Comparison of ENCODE assay signal across 15 cellular contexts in the genomic region with DNA sequence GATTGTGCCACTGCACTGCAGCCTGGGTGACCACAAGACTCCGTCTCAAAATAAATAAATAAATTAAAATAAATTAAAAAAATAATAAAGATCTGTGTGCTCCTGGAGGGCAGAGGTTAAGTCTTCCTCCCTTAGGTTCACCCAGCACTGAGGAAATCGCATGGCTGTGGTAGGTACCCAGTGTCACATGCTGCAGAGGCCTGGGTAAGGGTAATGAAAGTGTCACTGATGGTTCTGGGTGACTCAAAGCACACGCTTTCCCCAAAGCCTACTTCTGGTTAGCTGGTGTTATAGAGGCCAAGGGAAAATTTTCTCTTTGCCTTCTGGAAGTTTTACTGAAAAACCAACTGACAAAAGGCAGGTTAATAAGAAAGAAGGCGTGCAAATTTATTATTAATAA.
A peak's percentile ranks its signal among the peaks of the same experiment; 100 is the strongest.
DNase-seq lines count a peak whose midpoint lies in the region; ATAC-seq and TF ChIP-seq lines count a peak whose summit lies in the region.
"Had no signal": no experiment of that assay in that cellular context is flagged by ENCODE, and none has a peak within 500 bp of the region (broad histone marks: within the 10 kb centered on the region; RNA-seq: fewer than 3 reads in every experiment).

No MANE protein-coding gene starts in this region.

- H3K9me3 ChIP-seq in PC-3 (ENCODE audit: low read length) = no peaks in the 10 kb centered on the region

- no peak overlapping the region for H3K4me2 ChIP-seq in PC-3 (ENCODE audit: low read length)
- H3K4me2 ChIP-seq: GM23338 had no signal

- H3K9me2 ChIP-seq in PC-3 (replicated peaks; ENCODE audit: low read length) = no peaks in the 10 kb centered on the region

- POLR2A ChIA-PET in activated CD4-positive, alpha-beta memory T cell treated with anti-CD3 and anti-CD28 coated beads for 36 hours (lab: Charles Lee) = interaction anchor here (0.7 kb wide), 1 partner anchor 20 kb away, joined by 5 read pairs; no protein-coding TSS in a partner anchor
- POLR2A ChIA-PET in activated CD4-positive, alpha-beta memory T cell treated with anti-CD3 and anti-CD28 coated beads, Interleukin-2, amount 10 ng/mL, durations not matched to agents 7 days and 5 days (lab: Charles Lee) = no interaction called here
- POLR2A ChIA-PET in PC-3 (lab: Charles Lee; ENCODE audit: unreplicated experiment) = no interaction called here

- in situ Hi-C loops in ACHN (cut with HindIII; ENCODE audit: low pct_ligation_motif_present, low pct_unique_long_range_greater_than_20kb, low sequenced_read_pairs) = no loop called here

- no peak overlapping the region for H3K4me3 ChIP-seq in PC-3 (ENCODE audit: low read length)
- H3K4me3 ChIP-seq: GM23338 had no signal

- no peak for TF ChIP-seq CTCF in PC-3 (conservative IDR thresholded peaks at IDR 0.05; ENCODE audit: low read depth, low read length)

- intact Hi-C loops in activated CD4-positive, alpha-beta memory T cell treated with anti-CD3 and anti-CD28 coated beads for 36 hours (cut with micrococcal nuclease) = no loop called here
- intact Hi-C loops in PC-3 (cut with micrococcal nuclease) = no loop called here

- no peak overlapping the region for H3K4me3 Mint-ChIP-seq in activated CD4-positive, alpha-beta memory T cell treated with anti-CD3 and anti-CD28 coated beads for 36 hours
- no peak overlapping the region for H3K4me3 Mint-ChIP-seq in activated CD4-positive, alpha-beta memory T cell treated with anti-CD3 and anti-CD28 coated beads, Interleukin-2, amount 10 ng/mL, durations not matched to agents 7 days and 5 days
- H3K4me3 Mint-ChIP-seq in effector memory CD8-positive, alpha-beta T cell = no peak overlapping the region
- no peak overlapping the region for H3K4me3 Mint-ChIP-seq in stimulated activated effector memory CD8-positive, alpha-beta T cell treated with anti-CD3 and anti-CD28 coated beads, Interleukin-12 subunit alpha, Interleukin-12 subunit beta, amount 100 ng/mL, for 72 hours
- H3K4me3 Mint-ChIP-seq: B cell; CD4-positive, alpha-beta T cell; GM23338 had no signal

- H3K27me3 Mint-ChIP-seq in activated CD4-positive, alpha-beta memory T cell treated with anti-CD3 and anti-CD28 coated beads for 36 hours = no peaks in the 10 kb centered on the region
- H3K27me3 Mint-ChIP-seq in activated CD4-positive, alpha-beta memory T cell treated with anti-CD3 and anti-CD28 coated beads, Interleukin-2, amount 10 ng/mL, durations not matched to agents 7 days and 5 days = no peaks in the 10 kb centered on the region
- no peaks in the 10 kb centered on the region for H3K27me3 Mint-ChIP-seq in effector memory CD8-positive, alpha-beta T cell
- H3K27me3 Mint-ChIP-seq: CD4-positive, alpha-beta T cell had no signal

- no peak overlapping the region for H3K27ac Mint-ChIP-seq in activated CD4-positive, alpha-beta memory T cell treated with anti-CD3 and anti-CD28 coated beads for 36 hours
- H3K27ac Mint-ChIP-seq in activated CD4-positive, alpha-beta memory T cell treated with anti-CD3 and anti-CD28 coated beads, Interleukin-2, amount 10 ng/mL, durations not matched to agents 7 days and 5 days = no peak overlapping the region
- H3K27ac Mint-ChIP-seq in effector memory CD8-positive, alpha-beta T cell = no peak overlapping the region
- no peak overlapping the region for H3K27ac Mint-ChIP-seq in stimulated activated effector memory CD8-positive, alpha-beta T cell treated with anti-CD3 and anti-CD28 coated beads, Interleukin-12 subunit alpha, Interleukin-12 subunit beta, amount 100 ng/mL, for 72 hours
- H3K27ac Mint-ChIP-seq: B cell; CD4-positive, alpha-beta T cell; GM23338 had no signal

- H3K36me3 ChIP-seq in PC-3 (ENCODE audit: low read depth, low read length) = no peaks in the 10 kb centered on the region

- peak; percentile 45; the same call in 1 of the 2 replicates for ATAC-seq in PC-3
- peak; percentile 77 for ATAC-seq in effector memory CD8-positive, alpha-beta T cell (replicated peaks)
- peak; percentile 98 for ATAC-seq in stimulated activated effector memory CD8-positive, alpha-beta T cell treated with anti-CD3 and anti-CD28 coated beads, Interleukin-12 subunit alpha, Interleukin-12 subunit beta, amount 100 ng/mL, for 72 hours
- ATAC-seq: GM23338 had no signal

- no peak overlapping the region for H2AFZ ChIP-seq in PC-3 (ENCODE audit: low read length)

- H3F3A ChIP-seq in PC-3 (ENCODE audit: low read length, unreplicated experiment) = no peaks in the 10 kb centered on the region

- H4K20me1 ChIP-seq in PC-3 (ENCODE audit: low read length) = no peaks in the 10 kb centered on the region

- H3K79me2 ChIP-seq in PC-3 (ENCODE audit: low read length) = no peaks in the 10 kb centered on the region

- no peak overlapping the region for H3K9ac ChIP-seq in PC-3 (ENCODE audit: low read length)

- no TSS peak for BruUV-seq in PC-3 (replicated peaks; lab: Mats Ljungman, UMichigan)

- no peaks in the 10 kb centered on the region for H3K4me1 ChIP-seq in PC-3 (ENCODE audit: insufficient read depth, low read length)

- H3K9me3 Mint-ChIP-seq in activated CD4-positive, alpha-beta memory T cell treated with anti-CD3 and anti-CD28 coated beads for 36 hours = no peaks in the 10 kb centered on the region
- H3K9me3 Mint-ChIP-seq in activated CD4-positive, alpha-beta memory T cell treated with anti-CD3 and anti-CD28 coated beads, Interleukin-2, amount 10 ng/mL, durations not matched to agents 7 days and 5 days = no peaks in the 10 kb centered on the region
- no peaks in the 10 kb centered on the region for H3K9me3 Mint-ChIP-seq in effector memory CD8-positive, alpha-beta T cell
- no peaks in the 10 kb centered on the region for H3K9me3 Mint-ChIP-seq in stimulated activated effector memory CD8-positive, alpha-beta T cell treated with anti-CD3 and anti-CD28 coated beads, Interleukin-12 subunit alpha, Interleukin-12 subunit beta, amount 100 ng/mL, for 72 hours
- H3K9me3 Mint-ChIP-seq: CD4-positive, alpha-beta T cell had no signal

- no peaks in the 10 kb centered on the region for H3K27me3 ChIP-seq in PC-3 (ENCODE audit: low read length)

- DNase-seq in activated CD4-positive, alpha-beta memory T cell treated with anti-CD3 and anti-CD28 coated beads for 36 hours = peak; percentile 35
- no peak for DNase-seq in activated CD4-positive, alpha-beta memory T cell treated with anti-CD3 and anti-CD28 coated beads, Interleukin-2, amount 10 ng/mL, durations not matched to agents 7 days and 5 days
- no peak for DNase-seq in PC-3
- DNase-seq in effector memory CD8-positive, alpha-beta T cell = peak in 1 of 3 experiments; percentile 3
- no peak for DNase-seq in stimulated activated effector memory CD8-positive, alpha-beta T cell treated with anti-CD3 and anti-CD28 coated beads, Interleukin-12 subunit alpha, Interleukin-12 subunit beta, amount 100 ng/mL, for 72 hours (ENCODE audit: low spot score in 2 of 2)
- no peak for DNase-seq in NCI-H226
- DNase-seq in ACHN = no peak
- DNase-seq in superior temporal gyrus (ENCODE audit: extremely low spot score) = no peak
- DNase-seq: C1 segment of cervical spinal cord; Calu3; CD4-positive, alpha-beta T cell; DMS 273 treated with DMSO at 0.1 percent for 48 hours; H7 had no signal

- H3K4me1 Mint-ChIP-seq in activated CD4-positive, alpha-beta memory T cell treated with anti-CD3 and anti-CD28 coated beads for 36 hours (ENCODE audit: low read depth) = peaks cover 18% of the 10 kb centered on the region
- peaks cover 18% of the 10 kb centered on the region for H3K4me1 Mint-ChIP-seq in activated CD4-positive, alpha-beta memory T cell treated with anti-CD3 and anti-CD28 coated beads, Interleukin-2, amount 10 ng/mL, durations not matched to agents 7 days and 5 days
- H3K4me1 Mint-ChIP-seq in effector memory CD8-positive, alpha-beta T cell (ENCODE audit: low read depth in 2 of 2) = peaks cover 11 to 18% of the 10 kb centered on the region in 2 donors
- peaks cover 29% of the 10 kb centered on the region for H3K4me1 Mint-ChIP-seq in stimulated activated effector memory CD8-positive, alpha-beta T cell treated with anti-CD3 and anti-CD28 coated beads, Interleukin-12 subunit alpha, Interleukin-12 subunit beta, amount 100 ng/mL, for 72 hours

- H3K36me3 Mint-ChIP-seq in activated CD4-positive, alpha-beta memory T cell treated with anti-CD3 and anti-CD28 coated beads for 36 hours = no peaks in the 10 kb centered on the region
- peaks cover 3% of the 10 kb centered on the region for H3K36me3 Mint-ChIP-seq in activated CD4-positive, alpha-beta memory T cell treated with anti-CD3 and anti-CD28 coated beads, Interleukin-2, amount 10 ng/mL, durations not matched to agents 7 days and 5 days (ENCODE audit: low read depth)
- peaks cover 4% of the 10 kb centered on the region for H3K36me3 Mint-ChIP-seq in effector memory CD8-positive, alpha-beta T cell (ENCODE audit: insufficient read depth)
- H3K36me3 Mint-ChIP-seq in stimulated activated effector memory CD8-positive, alpha-beta T cell treated with anti-CD3 and anti-CD28 coated beads, Interleukin-12 subunit alpha, Interleukin-12 subunit beta, amount 100 ng/mL, for 72 hours = no peaks in the 10 kb centered on the region

- CTCF ChIA-PET in activated CD4-positive, alpha-beta memory T cell treated with anti-CD3 and anti-CD28 coated beads for 36 hours (lab: Charles Lee) = no interaction called here
- CTCF ChIA-PET in activated CD4-positive, alpha-beta memory T cell treated with anti-CD3 and anti-CD28 coated beads, Interleukin-2, amount 10 ng/mL, durations not matched to agents 7 days and 5 days (lab: Charles Lee) = no interaction called here
- CTCF ChIA-PET in PC-3 (lab: Charles Lee) = no interaction called here

- H3K27ac ChIP-seq in PC-3 (ENCODE audit: low read length) = no peak overlapping the region

Comparison
In these comparisons a context has a peak if more than half of its experiments do, and no peak if none do; other contexts are left out.
1. ATAC-seq: peak in every context shown above with its lines; median percentile 98 in stimulated activated effector memory CD8-positive, alpha-beta T cell treated with anti-CD3 and anti-CD28 coated beads, Interleukin-12 subunit alpha, Interleukin-12 subunit beta, amount 100 ng/mL, for 72 hours; 77 in effector memory CD8-positive, alpha-beta T cell; 45 in PC-3.